In the genomic region with DNA sequence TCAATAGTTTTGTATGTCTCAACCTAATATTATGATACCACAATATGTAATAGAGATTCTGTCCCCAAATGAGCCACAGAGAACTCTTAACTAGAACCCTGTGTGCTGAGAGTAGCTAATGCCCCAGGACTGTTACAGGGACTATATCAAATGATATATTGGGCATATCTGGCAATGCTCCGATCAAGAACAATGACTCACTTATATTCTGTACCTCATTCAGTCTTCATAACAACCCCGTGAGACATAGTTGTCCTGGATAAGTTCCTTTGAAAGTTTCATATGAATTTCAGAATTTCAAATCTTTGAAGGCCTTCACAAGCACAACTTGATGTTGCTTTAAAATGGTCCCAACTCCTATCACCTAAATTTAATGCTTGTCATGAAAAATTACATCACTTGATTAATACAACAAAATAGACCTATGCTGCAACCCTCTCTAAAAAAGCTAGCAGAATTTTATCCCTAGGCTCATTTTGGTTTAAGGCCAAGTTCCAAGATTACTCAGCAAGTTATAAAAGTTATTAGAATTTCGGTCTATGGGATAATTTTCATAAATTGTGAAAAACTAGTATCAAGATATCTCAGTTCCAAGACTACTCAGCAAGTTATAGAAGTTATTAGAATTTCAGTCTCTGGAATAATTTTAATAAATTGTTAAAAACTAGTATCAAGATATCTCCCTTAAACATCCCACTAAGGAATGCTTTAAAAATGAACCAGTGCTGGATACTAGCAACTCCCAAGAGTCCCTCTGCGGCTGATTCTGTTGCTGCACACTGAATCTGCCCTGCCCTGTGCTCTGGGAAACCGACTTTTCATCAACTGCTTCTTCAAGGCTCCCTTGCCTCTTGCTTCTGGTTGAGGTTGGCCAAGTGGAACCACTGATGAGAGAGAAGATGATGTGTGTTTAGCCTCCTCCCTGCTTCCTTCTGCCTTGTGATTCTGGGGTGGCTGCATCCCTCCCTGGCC, we compare ENCODE assay signal across 26 cellular contexts. TPM values are rescaled to one million over a fixed set of nuclear protein-coding genes. Genes with fewer than 3 reads are reported as not detected.
A peak's percentile ranks its signal among the peaks of the same experiment; 100 is the strongest.
DNase-seq lines count a peak whose midpoint lies in the region; ATAC-seq, FAIRE-seq and TF ChIP-seq lines count a peak whose summit lies in the region.
"Had no signal": no experiment of that assay in that cellular context is flagged by ENCODE, and none has a peak within 500 bp of the region (broad histone marks: within the 10 kb centered on the region; RNA-seq: fewer than 3 reads in every experiment).

No MANE protein-coding gene starts in this region.

- H3K4me3 ChIP-seq in HepG2 (replicated peaks in 1 of 3; ENCODE audit: insufficient read depth in 1 of 3, low read depth in 2 of 3, low read length in 3 of 3) (no peak overlapping the region), right lobe of liver (no peak overlapping the region), endothelial cell of umbilical vein (replicated peaks in 1 of 3; ENCODE audit: insufficient read depth in 1 of 3, low read depth in 1 of 3, low read length in 3 of 3) (no peak overlapping the region), keratinocyte (ENCODE audit: control insufficient read depth in 2 of 3, extremely low read depth in 1 of 3, insufficient read depth in 2 of 3, low read depth in 1 of 3, low read length in 3 of 3) (no peak overlapping the region)
- H3K4me3 ChIP-seq: GM23338, thyroid gland had no signal

- DNase-seq in HepG2 (ENCODE audit: low spot score) (no peak), right lobe of liver (no peak), endothelial cell of umbilical vein (ENCODE audit: low read depth, low spot score) (peak; percentile 56), keratinocyte (ENCODE audit: low read depth, low spot score) (no peak), COR-L47 (lab: John Stamatoyannopoulos, UW) (no peak), substantia nigra (lab: John Stamatoyannopoulos, UW) (no peak), NCI-H748 treated with DMSO at 0.1 percent for 48 hours (lab: John Stamatoyannopoulos, UW) (no peak)
- no peak for DNase-seq in naive thymus-derived CD8-positive, alpha-beta T cell
- DNase-seq: activated CD4-positive, alpha-beta memory T cell treated with anti-CD3 and anti-CD28 coated beads, Interleukin-2, amount 10 ng/mL, durations not matched to agents 7 days and 5 days; activated T-cell treated with anti-CD3 and anti-CD28 coated beads, Interleukin-2, amount 50 U/mL, for 4 hours; DMS79 treated with DMSO at 0.1 percent for 48 hours; erythroblast; head of caudate nucleus; immature natural killer cell; NCI-H187 treated with DMSO at 0.1 percent for 48 hours; NCI-H446; T-cell; thyroid gland had no signal

- TF ChIP-seq CTCF in HepG2 (CRISPR knock-in tag; IDR thresholded peaks at IDR 0.05) = no peak
- TF ChIP-seq CTCF in right lobe of liver (IDR thresholded peaks at IDR 0.05) = no peak
- no peak for TF ChIP-seq CTCF in endothelial cell of umbilical vein (IDR thresholded peaks at IDR 0.05; ENCODE audit: extremely low read depth in 1 of 2, insufficient read depth in 1 of 2, low read depth in 1 of 2, low read length in 2 of 2)
- no peak for TF ChIP-seq CTCF in keratinocyte (optimal IDR thresholded peaks at IDR 0.05 in 1 of 3, IDR thresholded peaks at IDR 0.05 in 1 of 3, conservative IDR thresholded peaks at IDR 0.05 in 1 of 3; ENCODE audit: extremely low read depth in 1 of 3, insufficient read depth in 2 of 3, low read length in 3 of 3)

- H3K9me3 ChIP-seq in HepG2 (ENCODE audit: low read length) = no peaks in the 10 kb centered on the region
- H3K9me3 ChIP-seq in right lobe of liver = no peaks in the 10 kb centered on the region
- H3K9me3 ChIP-seq in endothelial cell of umbilical vein (replicated peaks; ENCODE audit: control insufficient read depth, insufficient read depth, low read length) = no peaks in the 10 kb centered on the region
- H3K9me3 ChIP-seq in keratinocyte (ENCODE audit: control insufficient read depth, low read depth, low read length) = no peaks in the 10 kb centered on the region
- H3K9me3 ChIP-seq: thyroid gland had no signal

- no peak for TF ChIP-seq RAD21 in HepG2 (CRISPR knock-in tag; IDR thresholded peaks at IDR 0.05)

- BruUV-seq in HepG2 (replicated peaks; lab: Mats Ljungman, UMichigan) (no TSS peak), endothelial cell of umbilical vein (replicated peaks; lab: Mats Ljungman, UMichigan) (no TSS peak)

- TF ChIP-seq EP300 in HepG2 (IDR thresholded peaks at IDR 0.05; ENCODE audit: low read depth in 2 of 2, low read length in 2 of 2) (no peak), HepG2 (CRISPR knock-in tag; IDR thresholded peaks at IDR 0.05; ENCODE audit: borderline replicate concordance) (no peak)

- H3K4me2 ChIP-seq in HepG2 (ENCODE audit: low read depth, low read length) = no peak overlapping the region
- no peak overlapping the region for H3K4me2 ChIP-seq in endothelial cell of umbilical vein (ENCODE audit: insufficient read depth, low read length)
- H3K4me2 ChIP-seq in keratinocyte (ENCODE audit: control insufficient read depth, extremely low read depth, insufficient read depth, low read depth, low read length) = no peak overlapping the region
- H3K4me2 ChIP-seq: GM23338 had no signal

- H3K27ac ChIP-seq in HepG2 (ENCODE audit: extremely low read length, insufficient read depth, low read length) = no peak overlapping the region
- no peak overlapping the region for H3K27ac ChIP-seq in right lobe of liver
- H3K27ac ChIP-seq in endothelial cell of umbilical vein (ENCODE audit: insufficient read depth, low read depth, low read length) = no peak overlapping the region
- no peak overlapping the region for H3K27ac ChIP-seq in keratinocyte (ENCODE audit: control insufficient read depth, insufficient read depth, low read length)
- H3K27ac ChIP-seq in substantia nigra (ENCODE audit: low read depth, low read length, poor library complexity, severe bottlenecking) = no peak overlapping the region
- H3K27ac ChIP-seq: RWPE1 had no signal

- no peak for FAIRE-seq in HepG2 (lab: Jason Lieb, UNC)
- peak; percentile 63 for FAIRE-seq in endothelial cell of umbilical vein (lab: Jason Lieb, UNC)
- peak; percentile 57 for FAIRE-seq in keratinocyte (lab: Jason Lieb, UNC)
- FAIRE-seq: A204.1, GM18507 had no signal

- intact Hi-C loops in HepG2 (cut with micrococcal nuclease; ENCODE audit: unreplicated experiment) = no loop called here
- intact Hi-C loops in right lobe of liver (cut with DNase I) = no loop called here
- intact Hi-C loops in endothelial cell of umbilical vein (cut with micrococcal nuclease) = no loop called here

- H3K27ac Mint-ChIP-seq in naive thymus-derived CD8-positive, alpha-beta T cell = no peak overlapping the region
- H3K27ac Mint-ChIP-seq: activated CD4-positive, alpha-beta memory T cell treated with anti-CD3 and anti-CD28 coated beads, Interleukin-2, amount 10 ng/mL, durations not matched to agents 7 days and 5 days; activated naive CD4-positive, alpha-beta T cell treated with anti-CD3 and anti-CD28 coated beads, Interleukin-2, amount 50 U/mL, for 24 hours; GM23338; immature natural killer cell; natural killer cell treated with Interleukin-12 subunit alpha and Interleukin-12 subunit beta and Interleukin-15 and Interleukin-18, amount 100 ng/mL, for 72 hours; progenitor cell of endocrine pancreas; T-cell had no signal

- H3K4me1 Mint-ChIP-seq in naive thymus-derived CD8-positive, alpha-beta T cell = no peaks in the 10 kb centered on the region
- H3K4me1 Mint-ChIP-seq: activated CD4-positive, alpha-beta memory T cell treated with anti-CD3 and anti-CD28 coated beads, Interleukin-2, amount 10 ng/mL, durations not matched to agents 7 days and 5 days; activated naive CD4-positive, alpha-beta T cell treated with anti-CD3 and anti-CD28 coated beads, Interleukin-2, amount 50 U/mL, for 24 hours; CD4-positive, alpha-beta memory T cell; immature natural killer cell had no signal

- H3K79me2 ChIP-seq in HepG2 (ENCODE audit: insufficient read depth, low read length) (no peaks in the 10 kb centered on the region), endothelial cell of umbilical vein (ENCODE audit: control insufficient read depth, insufficient read depth, low read length) (no peaks in the 10 kb centered on the region), keratinocyte (ENCODE audit: control insufficient read depth, insufficient read depth, low read length) (no peaks in the 10 kb centered on the region)

- H3K4me1 ChIP-seq in HepG2 (ENCODE audit: insufficient read depth, low read length) (no peaks in the 10 kb centered on the region), right lobe of liver (no peaks in the 10 kb centered on the region), endothelial cell of umbilical vein (ENCODE audit: control insufficient read depth, extremely low read depth, insufficient read depth, low read length) (peaks cover 4% of the 10 kb centered on the region), keratinocyte (ENCODE audit: control insufficient read depth, extremely low read depth, insufficient read depth, low read length) (peaks cover 10% of the 10 kb centered on the region)

- H3K9me1 ChIP-seq in endothelial cell of umbilical vein (replicated peaks; ENCODE audit: control insufficient read depth, extremely low read depth, insufficient read depth, low read length) = no peaks in the 10 kb centered on the region
- H3K9me1 ChIP-seq in keratinocyte (ENCODE audit: control insufficient read depth, extremely low read depth, insufficient read depth, low read length) = no peaks in the 10 kb centered on the region

- no peaks in the 10 kb centered on the region for H3K36me3 Mint-ChIP-seq in naive thymus-derived CD8-positive, alpha-beta T cell
- H3K36me3 Mint-ChIP-seq: activated naive CD4-positive, alpha-beta T cell treated with anti-CD3 and anti-CD28 coated beads, Interleukin-2, amount 50 U/mL, for 24 hours; CD4-positive, alpha-beta memory T cell; immature natural killer cell; natural killer cell treated with Interleukin-12 subunit alpha and Interleukin-12 subunit beta and Interleukin-15 and Interleukin-18, amount 100 ng/mL, for 72 hours; T-cell had no signal

- H4K20me1 ChIP-seq in HepG2 (ENCODE audit: insufficient read depth, low read length) (no peaks in the 10 kb centered on the region), endothelial cell of umbilical vein (replicated peaks; ENCODE audit: control insufficient read depth, extremely low read depth, insufficient read depth, low read length) (no peaks in the 10 kb centered on the region), keratinocyte (ENCODE audit: control insufficient read depth, extremely low read depth, insufficient read depth, low read length) (no peaks in the 10 kb centered on the region)

- no peak for ATAC-seq in HepG2
- no peak for ATAC-seq in right lobe of liver
- no peak for ATAC-seq in naive thymus-derived CD8-positive, alpha-beta T cell
- ATAC-seq: activated T-cell treated with anti-CD3 and anti-CD28 coated beads, Interleukin-2, amount 50 U/mL, for 4 hours; GM23338; natural killer cell treated with Interleukin-12 subunit alpha and Interleukin-12 subunit beta and Interleukin-15 and Interleukin-18, amount 100 ng/mL, for 72 hours; T-cell had no signal

- H3K4me3 Mint-ChIP-seq in naive thymus-derived CD8-positive, alpha-beta T cell = peak overlapping the region in 1 of 10 donors; percentile 12
- H3K4me3 Mint-ChIP-seq: activated CD4-positive, alpha-beta memory T cell treated with anti-CD3 and anti-CD28 coated beads, Interleukin-2, amount 10 ng/mL, durations not matched to agents 7 days and 5 days; activated naive CD4-positive, alpha-beta T cell treated with anti-CD3 and anti-CD28 coated beads, Interleukin-2, amount 50 U/mL, for 24 hours; activated T-cell treated with anti-CD3 and anti-CD28 coated beads, Interleukin-2, amount 50 U/mL, for 4 hours; CD4-positive, alpha-beta memory T cell; GM23338; immature natural killer cell; natural killer cell treated with Interleukin-12 subunit alpha and Interleukin-12 subunit beta and Interleukin-15 and Interleukin-18, amount 100 ng/mL, for 72 hours; T-cell had no signal

- H3K27me3 Mint-ChIP-seq in naive thymus-derived CD8-positive, alpha-beta T cell = peaks cover 4 to 17% (median 9%) of the 10 kb centered on the region in 5 donors

- H3K27me3 ChIP-seq in HepG2 (ENCODE audit: control insufficient read depth in 1 of 2, insufficient read depth in 2 of 2, low read length in 2 of 2) (0 out of 5 replicates have a peak, but pooled peaks cover 0 to 5% of the 10 kb centered on the region in 2 experiments), right lobe of liver (peaks cover 0 to under 1% of the 10 kb centered on the region in 2 donors), endothelial cell of umbilical vein (ENCODE audit: control insufficient read depth in 2 of 2, insufficient read depth in 2 of 2, low read length in 2 of 2) (no peaks in the 10 kb centered on the region), keratinocyte (ENCODE audit: control insufficient read depth, extremely low read depth, insufficient read depth, low read length) (no peaks in the 10 kb centered on the region)
- H3K27me3 ChIP-seq: thyroid gland had no signal

- H2AFZ ChIP-seq in HepG2 (ENCODE audit: low read length) (no peak overlapping the region), endothelial cell of umbilical vein (ENCODE audit: low read depth, low read length) (no peak overlapping the region), keratinocyte (ENCODE audit: control insufficient read depth, low read length) (no peak overlapping the region)
- H2AFZ ChIP-seq: GM23338 had no signal

- H3K36me3 ChIP-seq in HepG2 (replicated peaks in 1 of 2; ENCODE audit: control insufficient read depth in 1 of 2, insufficient read depth in 2 of 2, low read length in 2 of 2) (peaks cover 0 to 13% of the 10 kb centered on the region in 2 experiments; a peak in 2 of 5 replicates), right lobe of liver (no peaks in the 10 kb centered on the region), endothelial cell of umbilical vein (ENCODE audit: control insufficient read depth in 2 of 2, extremely low read depth in 1 of 2, insufficient read depth in 2 of 2, low read length in 2 of 2) (no peaks in the 10 kb centered on the region), keratinocyte (ENCODE audit: control insufficient read depth in 2 of 2, extremely low read depth in 1 of 2, insufficient read depth in 2 of 2, low read length in 2 of 2) (no peaks in the 10 kb centered on the region)
- H3K36me3 ChIP-seq: thyroid gland had no signal

- dilution Hi-C loops in endothelial cell of umbilical vein (cut with MboI; ENCODE audit: extremely low pct_ligation_motif_present, low sequenced_read_pairs) = no loop called here
- dilution Hi-C loops in keratinocyte (cut with MboI; ENCODE audit: extremely low pct_ligation_motif_present, low sequenced_read_pairs) = no loop called here

- in situ Hi-C loops in HepG2 (cut with HindIII; ENCODE audit: extremely low pct_ligation_motif_present, low pct_unique_long_range_greater_than_20kb) = no loop called here

- TF ChIP-seq POLR2A in HepG2 (IDR thresholded peaks at IDR 0.05; ENCODE audit: insufficient read depth in 1 of 2, low read depth in 2 of 2, low read length in 2 of 2) (no peak), right lobe of liver (IDR thresholded peaks at IDR 0.05) (no peak), endothelial cell of umbilical vein (IDR thresholded peaks at IDR 0.05; ENCODE audit: low read depth, low read length) (no peak)

- CTCF ChIA-PET in HepG2 (lab: Yijun Ruan, JAX; ENCODE audit: low intra/inter-chr PET ratio, low total read pairs) (no interaction called here), endothelial cell of umbilical vein (lab: Charles Lee) (interaction anchor here (1.1 kb wide), 1 partner anchor 27 kb away, joined by 4 read pairs; no protein-coding TSS in a partner anchor)

- peaks cover 0 to 2% (median 0%) of the 10 kb centered on the region in 9 donors for H3K9me3 Mint-ChIP-seq in naive thymus-derived CD8-positive, alpha-beta T cell
- H3K9me3 Mint-ChIP-seq: activated CD4-positive, alpha-beta memory T cell treated with anti-CD3 and anti-CD28 coated beads, Interleukin-2, amount 10 ng/mL, durations not matched to agents 7 days and 5 days; activated naive CD4-positive, alpha-beta T cell treated with anti-CD3 and anti-CD28 coated beads, Interleukin-2, amount 50 U/mL, for 24 hours; activated T-cell treated with anti-CD3 and anti-CD28 coated beads, Interleukin-2, amount 50 U/mL, for 4 hours; immature natural killer cell; natural killer cell treated with Interleukin-12 subunit alpha and Interleukin-12 subunit beta and Interleukin-15 and Interleukin-18, amount 100 ng/mL, for 72 hours; T-cell had no signal

- 85% methylated on average over 5 of the region's 5 CpGs for WGBS in HepG2 (ENCODE audit: low lambda C conversion rate)
- WGBS in right lobe of liver (ENCODE audit: insufficient coverage, low coverage, low lambda C conversion rate, missing lambda C conversion rate) = 73% methylated on average over 5 of the region's 5 CpGs

- no peak overlapping the region for H3K9ac ChIP-seq in HepG2 (ENCODE audit: insufficient read depth, low read depth, low read length)
- no peak overlapping the region for H3K9ac ChIP-seq in endothelial cell of umbilical vein (replicated peaks; ENCODE audit: extremely low read depth, insufficient read depth, low read length)
- no peak overlapping the region for H3K9ac ChIP-seq in keratinocyte (ENCODE audit: control insufficient read depth, extremely low read depth, insufficient read depth, low read length)

- POLR2A ChIA-PET in HepG2 (lab: Yijun Ruan, JAX) = no interaction called here
- POLR2A ChIA-PET in endothelial cell of umbilical vein (lab: Charles Lee) = no interaction called here
- POLR2A ChIA-PET in naive thymus-derived CD8-positive, alpha-beta T cell (lab: Charles Lee) = no interaction called here

RNA-seq across cellular contexts. Expression of gene ANXA3, which starts 6.0 kb away (rescaled TPM):
- 6.5 and 8.2 TPM in 2 replicates for total RNA-seq in HepG2 (2016; rRNA removed; fragmentation: Illumina TruSeq; extraction: Trizol)
- 1.9 and 2.2 TPM in 2 replicates for total RNA-seq in HepG2 (2016; cell fraction: cytosol; rRNA removed; fragmentation: Illumina TruSeq; extraction: Trizol; ENCODE audit: low read depth)
- total RNA-seq in HepG2 (2016; cell fraction: insoluble cytoplasmic fraction; rRNA removed; fragmentation: Illumina TruSeq; extraction: Trizol) = 6.1 and 9.1 TPM in 2 replicates
- total RNA-seq in HepG2 (2016; cell fraction: membrane; rRNA removed; fragmentation: Illumina TruSeq; extraction: Trizol) = 1.7 and 1.9 TPM in 2 replicates
- 4.7 and 5.7 TPM in 2 replicates for total RNA-seq in HepG2 (2016; cell fraction: nucleus; rRNA removed; fragmentation: Illumina TruSeq; extraction: Trizol)
- 6.9 and 8.1 TPM in 2 replicates for polyA plus RNA-seq in HepG2 (2011; rRNA removed)
- polyA plus RNA-seq in HepG2 (2011; cell fraction: cytosol; rRNA removed) = 3.8 and 4.9 TPM in 2 replicates
- polyA plus RNA-seq in HepG2 (2011; cell fraction: nucleus; rRNA removed) = 9.6 and 10.8 TPM in 2 replicates
- polyA plus RNA-seq in HepG2 (2012) = 1.9 and 3.0 TPM in 2 replicates
- 1.7 TPM in 2 replicates for polyA plus RNA-seq in HepG2 (2016; cell fraction: cytosol; fragmentation: Illumina TruSeq; extraction: Trizol; ENCODE audit: low read depth)
- 7.8 and 8.2 TPM in 2 replicates for polyA plus RNA-seq in HepG2 (2016; cell fraction: insoluble cytoplasmic fraction; fragmentation: Illumina TruSeq; extraction: Trizol; ENCODE audit: low read depth)
- polyA plus RNA-seq in HepG2 (2016; cell fraction: membrane; fragmentation: Illumina TruSeq; extraction: Trizol; ENCODE audit: low read depth) = 1.5 and 1.7 TPM in 2 replicates
- polyA plus RNA-seq in HepG2 (2016; cell fraction: nucleus; fragmentation: Illumina TruSeq; extraction: Trizol; ENCODE audit: insufficient read depth, low read depth) = 7.8 and 9.5 TPM in 2 replicates
- polyA minus RNA-seq in HepG2 (2011; rRNA and poly(A)+ RNA removed; ENCODE audit: low replicate concordance) = 4.3 and 72.3 TPM in 2 replicates
- 5.7 and 10.3 TPM in 2 replicates for polyA minus RNA-seq in HepG2 (2011; cell fraction: cytosol; rRNA and poly(A)+ RNA removed)
- polyA minus RNA-seq in HepG2 (2011; cell fraction: nucleus; rRNA and poly(A)+ RNA removed) = 8.8 and 10.7 TPM in 2 replicates
- 1 to 10 TPM in 5 of 6 experiments, under 1 TPM in 1; 0.95 to 3.4 (median 2.0) TPM for total RNA-seq in right lobe of liver
- 73.8 and 78.4 TPM in 2 replicates for total RNA-seq in endothelial cell of umbilical vein
- polyA plus RNA-seq in endothelial cell of umbilical vein = 51.5 and 52.9 TPM in 2 replicates
- polyA plus RNA-seq in endothelial cell of umbilical vein (2011; cell fraction: cytosol; rRNA removed) = 93.0 and 110 TPM in 2 replicates
- polyA plus RNA-seq in endothelial cell of umbilical vein (2011; cell fraction: nucleus; rRNA removed) = 150 and 151 TPM in 2 replicates
- polyA plus RNA-seq in endothelial cell of umbilical vein (2012) = 24.8 and 46.5 TPM in 2 replicates
- polyA minus RNA-seq in endothelial cell of umbilical vein = 112 and 127 TPM in 2 replicates
- 58.1 TPM for polyA minus RNA-seq in endothelial cell of umbilical vein (2011; cell fraction: cytosol; rRNA and poly(A)+ RNA removed)
- 62.4 and 79.7 TPM in 2 replicates for polyA minus RNA-seq in endothelial cell of umbilical vein (2011; cell fraction: nucleus; rRNA and poly(A)+ RNA removed)
- 380 to 463 TPM (median 425 TPM) in 3 replicates for polyA plus RNA-seq in keratinocyte
- polyA plus RNA-seq in keratinocyte (2011; ENCODE audit: low read depth) = 679 TPM
- 369 and 514 TPM in 2 replicates for polyA plus RNA-seq in keratinocyte (2011; cell fraction: cytosol; rRNA removed)
- 557 and 580 TPM in 2 replicates for polyA plus RNA-seq in keratinocyte (2011; cell fraction: nucleus; rRNA removed)
- 338 and 353 TPM in 2 replicates for polyA plus RNA-seq in keratinocyte (2012; ENCODE audit: low replicate concordance)
- polyA minus RNA-seq in keratinocyte = 216 to 447 TPM (median 401 TPM) in 3 replicates
- 357 TPM for polyA minus RNA-seq in keratinocyte (2011; cell fraction: cytosol; rRNA and poly(A)+ RNA removed)
- 169 and 263 TPM in 2 replicates for polyA minus RNA-seq in keratinocyte (2011; cell fraction: nucleus; rRNA and poly(A)+ RNA removed)
- total RNA-seq in naive thymus-derived CD8-positive, alpha-beta T cell = not detected
- not detected for polyA plus RNA-seq in naive thymus-derived CD8-positive, alpha-beta T cell
- total RNA-seq: CD4-positive, alpha-beta memory T cell had no signal
- polyA plus RNA-seq: CD4-positive, alpha-beta memory T cell; immature natural killer cell had no signal
